Comparison of ENCODE assay signal across 25 cellular contexts in the genomic region with DNA sequence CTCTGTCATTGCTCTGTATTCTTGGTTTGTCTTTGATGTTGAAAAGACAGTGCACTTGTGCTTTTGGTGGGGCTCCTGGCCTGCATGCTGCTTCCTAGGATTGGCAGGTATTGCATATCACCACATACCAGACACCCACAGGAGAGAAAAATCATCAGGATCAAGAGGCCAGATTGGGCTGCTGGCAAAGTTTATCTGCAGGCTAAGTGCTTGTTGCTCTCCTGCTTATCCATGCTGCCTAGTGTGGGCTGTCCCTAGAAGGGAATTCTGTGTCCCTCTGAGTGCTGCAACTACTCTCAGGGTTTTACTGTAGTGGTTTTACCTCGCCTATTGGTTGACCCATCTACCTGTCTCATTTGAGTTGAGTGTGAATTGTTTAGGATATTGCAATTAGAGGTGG. TPM values are rescaled to one million over a fixed set of nuclear protein-coding genes. Genes with fewer than 3 reads are reported as not detected.
A peak's percentile ranks its signal among the peaks of the same experiment; 100 is the strongest.
DNase-seq lines count a peak whose midpoint lies in the region; ATAC-seq, FAIRE-seq and TF ChIP-seq lines count a peak whose summit lies in the region.
"Had no signal": no experiment of that assay in that cellular context is flagged by ENCODE, and none has a peak within 500 bp of the region (broad histone marks: within the 10 kb centered on the region; RNA-seq: fewer than 3 reads in every experiment).

No MANE protein-coding gene starts in this region.

- intact Hi-C loops in Right ventricle myocardium superior (cut with DNase I): no loop called here
- intact Hi-C loops in cardiac septum (cut with DNase I): no loop called here
- intact Hi-C loops in K562 (cut with micrococcal nuclease): no loop called here

- H3K79me2 ChIP-seq in K562 (ENCODE audit: control insufficient read depth, insufficient read depth, low read length): no peaks in the 10 kb centered on the region

- H3K9me3 Mint-ChIP-seq in memory B cell: no peaks in the 10 kb centered on the region

- H3K4me2 ChIP-seq in K562 (ENCODE audit: insufficient read depth, low read length): peak overlapping the region; percentile 32
- H3K4me2 ChIP-seq: BLaER1 had no signal

- no peak overlapping the region for H3K9ac ChIP-seq in K562 (ENCODE audit: insufficient read depth in 1 of 2, low read depth in 2 of 2, low read length in 2 of 2)
- H3K9ac ChIP-seq: BLaER1 had no signal

- H3K9me1 ChIP-seq in K562 (ENCODE audit: control insufficient read depth, insufficient read depth, low read length): no peaks in the 10 kb centered on the region

- H3K36me3 Mint-ChIP-seq in memory B cell: peaks cover 14% of the 10 kb centered on the region
- H3K36me3 Mint-ChIP-seq: IgD-negative memory B cell had no signal

- POLR2A ChIA-PET in K562 (lab: Yijun Ruan, JAX): interaction anchor here (0.6 to 1.5 kb wide), 6 partner anchors 8 to 147 kb away, joined by 3 to 7 read pairs (median 4); a partner anchor contains a TSS

- 0% methylated on average over 1 of the region's 1 CpG for WGBS in K562 (ENCODE audit: insufficient coverage, low coverage, missing lambda C conversion rate)

- BruUV-seq in K562 (replicated peaks; lab: Mats Ljungman, UMichigan): no TSS peak

- DNase-seq in Right ventricle myocardium superior: no peak
- no peak for DNase-seq in cardiac septum (ENCODE audit: low spot score)
- DNase-seq in K562 (ENCODE audit: extremely low read depth in 1 of 4, low spot score in 3 of 4): peak in 2 of 4 experiments; percentile 31 to 55
- no peak for DNase-seq in memory B cell (ENCODE audit: low spot score in 2 of 2)
- no peak for DNase-seq in effector memory CD4-positive, alpha-beta T cell
- DNase-seq: CD4-positive, CD25-positive, alpha-beta regulatory T cell; DMS53; NCI-H1048; NCI-H1417; NCI-H1694; NCI-H2029 treated with DMSO at 0.1 percent for 48 hours; NCI-H446 treated with DMSO at 0.1 percent for 48 hours; NCI-H526; SHP77 treated with DMSO at 0.1 percent for 48 hours had no signal

- peaks cover 19% of the 10 kb centered on the region for H3K4me1 Mint-ChIP-seq in memory B cell

- H2AFZ ChIP-seq in K562 (ENCODE audit: low read depth, low read length): no peak overlapping the region

- peak; percentile 77 for ATAC-seq in Right ventricle myocardium superior (ENCODE audit: poor library complexity)
- ATAC-seq in K562: peak; percentile 29
- ATAC-seq in memory B cell (ENCODE audit: low read depth): no peak
- ATAC-seq in HG02938 (IDR thresholded peaks at IDR 0.05; ENCODE audit: unreplicated experiment): no peak
- no peak for ATAC-seq in GM21576 (IDR thresholded peaks at IDR 0.05; ENCODE audit: unreplicated experiment)

- no peak for TF ChIP-seq POLR2A in K562 (conservative IDR thresholded peaks at IDR 0.05)

- no peak overlapping the region for H3K27ac ChIP-seq in K562 (ENCODE audit: extremely low read depth, low read depth, low read length)
- H3K27ac ChIP-seq in effector memory CD4-positive, alpha-beta T cell (ENCODE audit: insufficient read depth, low read length, poor library complexity, severe bottlenecking): no peak overlapping the region
- H3K27ac ChIP-seq: BLaER1 had no signal

- H3K27me3 Mint-ChIP-seq in memory B cell: no peaks in the 10 kb centered on the region
- H3K27me3 Mint-ChIP-seq: CD4-positive, CD25-positive, alpha-beta regulatory T cell; IgD-negative memory B cell had no signal

- peaks cover 0 to 7% of the 10 kb centered on the region in 2 experiments; a peak in 1 of 5 replicates for H3K27me3 ChIP-seq in K562 (ENCODE audit: control insufficient read depth in 2 of 2, insufficient read depth in 2 of 2, low read length in 2 of 2)
- no peaks in the 10 kb centered on the region for H3K27me3 ChIP-seq in effector memory CD4-positive, alpha-beta T cell (replicated peaks; ENCODE audit: control insufficient read depth, insufficient read depth, low read length, poor library complexity, severe bottlenecking)
- H3K27me3 ChIP-seq: BLaER1 had no signal

- H3K4me3 ChIP-seq in K562: no peak overlapping the region
- H3K4me3 ChIP-seq in effector memory CD4-positive, alpha-beta T cell (ENCODE audit: insufficient read depth, low read depth, low read length, poor library complexity, severe bottlenecking): no peak overlapping the region
- H3K4me3 ChIP-seq: BLaER1 had no signal

- peaks cover 5% of the 10 kb centered on the region; the same call in 1 of the 2 replicates for H4K20me1 ChIP-seq in K562 (replicated peaks; ENCODE audit: control insufficient read depth, insufficient read depth, low read length)
- H4K20me1 ChIP-seq: BLaER1 had no signal

- H3K4me1 ChIP-seq in K562 (replicated peaks in 1 of 2; ENCODE audit: control insufficient read depth in 2 of 2, insufficient read depth in 2 of 2, low read length in 2 of 2): peaks cover 4 to 13% of the 10 kb centered on the region in 2 experiments; a peak in 2 of 5 replicates
- no peaks in the 10 kb centered on the region for H3K4me1 ChIP-seq in effector memory CD4-positive, alpha-beta T cell (ENCODE audit: control insufficient read depth, insufficient read depth, low read length, poor library complexity, severe bottlenecking)

- TF ChIP-seq RAD21 in K562 (CRISPR knock-in tag; conservative IDR thresholded peaks at IDR 0.05 in 1 of 2, IDR thresholded peaks at IDR 0.05 in 1 of 2): no peak

- TF ChIP-seq EP300 in K562 (IDR thresholded peaks at IDR 0.05; ENCODE audit: low read length): no peak

- CTCF ChIA-PET in K562 (lab: Yijun Ruan, JAX; ENCODE audit: low intra/inter-chr PET ratio): no interaction called here

- H3K9me3 ChIP-seq in K562 (replicated peaks; ENCODE audit: control insufficient read depth, insufficient read depth, low read depth, low read length): no peaks in the 10 kb centered on the region
- H3K9me3 ChIP-seq in effector memory CD4-positive, alpha-beta T cell (ENCODE audit: control insufficient read depth, low read length): no peaks in the 10 kb centered on the region

- in situ Hi-C loops in K562 (cut with MboI): no loop called here

- no peak overlapping the region for H3K4me3 Mint-ChIP-seq in memory B cell
- H3K4me3 Mint-ChIP-seq: CD4-positive, CD25-positive, alpha-beta regulatory T cell; IgD-negative memory B cell had no signal

- no peaks in the 10 kb centered on the region for H3K36me3 ChIP-seq in K562 (ENCODE audit: control insufficient read depth, insufficient read depth, low read length)
- no peaks in the 10 kb centered on the region for H3K36me3 ChIP-seq in effector memory CD4-positive, alpha-beta T cell (ENCODE audit: control insufficient read depth, insufficient read depth, low read length)

- peak overlapping the region; percentile 43 for H3K27ac Mint-ChIP-seq in memory B cell

- no peak for TF ChIP-seq CTCF in K562 (IDR thresholded peaks at IDR 0.05 in 2 of 3, conservative IDR thresholded peaks at IDR 0.05 in 1 of 3; ENCODE audit: insufficient read depth in 2 of 3, low read depth in 1 of 3, low read length in 3 of 3)

- FAIRE-seq in K562 (lab: Jason Lieb, UNC): peak; percentile 19
- FAIRE-seq: A204.1, D721Med, GM18507, H54 had no signal

TF ChIP-seq in K562, 482 proteins besides CTCF, POLR2A, EP300 and RAD21 (continues in another document):
- TF ChIP-seq NFIC (IDR thresholded peaks at IDR 0.05): no peak

RNA-seq across cellular contexts. Expression of a gene that starts 0.8 kb away (rescaled TPM):
- total RNA-seq in Right ventricle myocardium superior (not detected), cardiac septum (0.22 TPM), K562 (2014; rRNA removed) (not detected in 2 replicates), K562 (2014; rRNA removed; fragmentation: Illumina TruSeq; extraction: Trizol) (0.13 and 0.18 TPM in 2 replicates), K562 (2015; rRNA removed; fragmentation: Illumina TruSeq; extraction: Trizol) (0.30 and 0.36 TPM in 2 replicates), K562 (2021) (0.29 and 0.49 TPM in 2 replicates)
- total RNA-seq in K562 (2011; cell fraction: chromatin; rRNA removed; ENCODE audit: low replicate concordance): 0.79 and 2.3 TPM in 2 replicates
- total RNA-seq in K562 (2011; cell fraction: nucleolus; rRNA removed): 0.92 and 1.8 TPM in 2 replicates
- total RNA-seq in K562 (2011; cell fraction: nucleoplasm; rRNA removed): 0.88 and 1.6 TPM in 2 replicates
- polyA plus RNA-seq in K562 (2011; rRNA removed) (0.15 and 0.19 TPM in 2 replicates), K562 (2014; fragmentation: Illumina TruSeq; extraction: Trizol) (0.07 and 0.15 TPM in 2 replicates), K562 (2014; fragmentation: Nextera tagmentation; extraction: Ambion mirVana) (not detected), K562 (2014; rRNA removed) (0.09 TPM in 1 of 2 replicates, not detected in the other)
- 0.07 and 0.19 TPM in 2 replicates for polyA plus RNA-seq in K562 (2011; cell fraction: cytosol; rRNA removed)
- 1.2 and 1.3 TPM in 2 replicates for polyA plus RNA-seq in K562 (2011; cell fraction: nucleus; rRNA removed)
- polyA plus RNA-seq in K562 (2012): 0.25 and 0.28 TPM in 2 replicates
- polyA minus RNA-seq in K562 (2011; rRNA and poly(A)+ RNA removed): 0.27 and 0.46 TPM in 2 replicates
- polyA minus RNA-seq in K562 (2011; cell fraction: cytosol; rRNA and poly(A)+ RNA removed): not detected in 2 replicates
- 0.56 and 0.81 TPM in 2 replicates for polyA minus RNA-seq in K562 (2011; cell fraction: nucleus; rRNA and poly(A)+ RNA removed)
- total RNA-seq: G401 had no signal
- polyA plus RNA-seq: IgD-negative memory B cell had no signal

RNA-seq across cellular contexts. Expression of a gene that starts 17.3 kb away (rescaled TPM):
- not detected for total RNA-seq in Right ventricle myocardium superior
- 0.24 TPM for total RNA-seq in cardiac septum
- not detected in 2 replicates for total RNA-seq in K562 (2011; cell fraction: chromatin; rRNA removed; ENCODE audit: low replicate concordance)
- not detected in 2 replicates for total RNA-seq in K562 (2011; cell fraction: nucleolus; rRNA removed)
- not detected in 2 replicates for total RNA-seq in K562 (2011; cell fraction: nucleoplasm; rRNA removed)
- not detected in 2 replicates for total RNA-seq in K562 (2014; rRNA removed)
- total RNA-seq in K562 (2014; rRNA removed; fragmentation: Illumina TruSeq; extraction: Trizol): not detected in 2 replicates
- 0.07 TPM in 1 of 2 replicates, not detected in the other for total RNA-seq in K562 (2015; rRNA removed; fragmentation: Illumina TruSeq; extraction: Trizol)
- not detected in 2 replicates for total RNA-seq in K562 (2021)
- polyA plus RNA-seq in K562 (2011; rRNA removed): 0.04 TPM in 1 of 2 replicates, not detected in the other
- not detected in 2 replicates for polyA plus RNA-seq in K562 (2011; cell fraction: cytosol; rRNA removed)
- polyA plus RNA-seq in K562 (2011; cell fraction: nucleus; rRNA removed): 0.10 and 0.21 TPM in 2 replicates
- polyA plus RNA-seq in K562 (2012): 0.08 and 0.10 TPM in 2 replicates
- not detected in 2 replicates for polyA plus RNA-seq in K562 (2014; fragmentation: Illumina TruSeq; extraction: Trizol)
- polyA plus RNA-seq in K562 (2014; fragmentation: Nextera tagmentation; extraction: Ambion mirVana): under 1 TPM in 1 of 2 experiments, not detected in 1; 0.03 TPM
- polyA plus RNA-seq in K562 (2014; rRNA removed): 0.07 TPM in 1 of 2 replicates, not detected in the other
- polyA minus RNA-seq in K562 (2011; rRNA and poly(A)+ RNA removed): 0.45 TPM in 1 of 2 replicates, not detected in the other
- polyA minus RNA-seq in K562 (2011; cell fraction: cytosol; rRNA and poly(A)+ RNA removed): not detected in 2 replicates
- polyA minus RNA-seq in K562 (2011; cell fraction: nucleus; rRNA and poly(A)+ RNA removed): not detected in 2 replicates
- total RNA-seq: CD4-positive, CD25-positive, alpha-beta regulatory T cell; Daoy; G401 had no signal
- polyA plus RNA-seq: AG04450; CD4-positive, CD25-positive, alpha-beta regulatory T cell; IgD-negative memory B cell had no signal

Comparison
In these comparisons a context has a peak if more than half of its experiments do, and no peak if none do; other contexts are left out.
1. ATAC-seq: peak in Right ventricle myocardium superior (single experiment) and K562 (single experiment); none in memory B cell (single experiment), HG02938 (single experiment) and GM21576 (single experiment).